11 cellular contexts compared by ENCODE assay signal in the genomic region with DNA sequence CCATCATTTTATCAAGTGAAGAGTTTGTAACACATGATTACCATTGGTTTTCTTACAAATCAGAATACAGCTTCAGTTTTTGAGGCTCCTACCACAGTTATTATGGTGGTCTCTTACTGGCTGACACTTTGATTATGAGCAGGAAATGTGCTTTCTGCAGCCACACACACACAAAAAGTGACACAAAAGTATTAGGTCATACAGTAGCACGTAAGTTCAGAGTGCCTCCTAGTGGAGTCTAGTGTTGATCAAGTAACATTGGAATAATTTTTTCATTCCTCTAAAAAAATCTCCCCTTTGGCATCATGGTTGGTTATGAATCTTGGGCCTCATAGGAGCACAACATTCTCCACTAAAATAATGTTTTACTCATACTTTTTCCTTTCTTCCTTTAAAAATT. TPM values are rescaled to one million over a fixed set of nuclear protein-coding genes. Genes with fewer than 3 reads are reported as not detected.
A peak's percentile ranks its signal among the peaks of the same experiment; 100 is the strongest.
DNase-seq lines count a peak whose midpoint lies in the region; TF ChIP-seq lines count a peak whose summit lies in the region.
"Had no signal": no experiment of that assay in that cellular context is flagged by ENCODE, and none has a peak within 500 bp of the region (broad histone marks: within the 10 kb centered on the region; RNA-seq: fewer than 3 reads in every experiment).

No MANE protein-coding gene starts in this region.

- TF ChIP-seq CTCF in cardiac fibroblast (IDR thresholded peaks at IDR 0.05; ENCODE audit: low read depth, low read length) = peak; percentile 44
- peak; percentile 29 for TF ChIP-seq CTCF in osteocyte (IDR thresholded peaks at IDR 0.05)
- TF ChIP-seq CTCF in esophagus muscularis mucosa (IDR thresholded peaks at IDR 0.05) = no peak

- H3K4me3 ChIP-seq in cardiac fibroblast (replicated peaks in 1 of 2; ENCODE audit: low read depth in 2 of 2, low read length in 2 of 2) (no peak overlapping the region), esophagus muscularis mucosa (no peak overlapping the region)
- H3K4me3 ChIP-seq: BLaER1 treated with 17β-estradiol and CSF1 and Interleukin-3, amounts not matched to agents 10 nM and 100 nM had no signal

- H3K27ac Mint-ChIP-seq in osteocyte (ENCODE audit: unreplicated experiment) = no peak overlapping the region
- H3K27ac Mint-ChIP-seq: activated naive CD8-positive, alpha-beta T cell had no signal

- no peaks in the 10 kb centered on the region for H3K36me3 ChIP-seq in esophagus muscularis mucosa
- H3K36me3 ChIP-seq: BLaER1 treated with 17β-estradiol and CSF1 and Interleukin-3, amounts not matched to agents 10 nM and 100 nM had no signal

- peaks cover 27% of the 10 kb centered on the region for H3K4me1 Mint-ChIP-seq in osteocyte (ENCODE audit: unreplicated experiment)

- H3K4me3 Mint-ChIP-seq in osteocyte (ENCODE audit: unreplicated experiment) = no peak overlapping the region
- H3K4me3 Mint-ChIP-seq: activated naive CD8-positive, alpha-beta T cell had no signal

- no peak overlapping the region for H3K27ac ChIP-seq in esophagus muscularis mucosa (replicated peaks in 1 of 4)
- H3K27ac ChIP-seq: BLaER1 treated with 17β-estradiol and CSF1 and Interleukin-3, amounts not matched to agents 10 nM and 100 nM had no signal

- no peaks in the 10 kb centered on the region for H3K9me3 Mint-ChIP-seq in osteocyte (ENCODE audit: unreplicated experiment)

- peaks cover 9 to 51% (median 25%) of the 10 kb centered on the region in 4 donors for H3K4me1 ChIP-seq in esophagus muscularis mucosa

- no peaks in the 10 kb centered on the region for H3K36me3 Mint-ChIP-seq in osteocyte (ENCODE audit: unreplicated experiment)
- H3K36me3 Mint-ChIP-seq: activated naive CD8-positive, alpha-beta T cell had no signal

- no peaks in the 10 kb centered on the region for H3K27me3 ChIP-seq in esophagus muscularis mucosa
- H3K27me3 ChIP-seq: BLaER1 treated with 17β-estradiol and CSF1 and Interleukin-3, amounts not matched to agents 10 nM and 100 nM had no signal

- peak; percentile 32 for DNase-seq in SIG-M5 treated with dmso at 0.1 percent for 504 hours (lab: John Stamatoyannopoulos, UW; ENCODE audit: unreplicated experiment)
- no peak for DNase-seq in SIG-M5 (lab: John Stamatoyannopoulos, UW)
- DNase-seq in NAMALWA (ENCODE audit: low spot score) = peak; percentile 24
- DNase-seq in cardiac fibroblast (ENCODE audit: low read depth in 2 of 2) = peak; percentile 19 to 63
- no peak for DNase-seq in osteocyte (ENCODE audit: extremely low spot score, unreplicated experiment)
- no peak for DNase-seq in DMS79 treated with DMSO at 0.1 percent for 48 hours (lab: John Stamatoyannopoulos, UW)
- no peak for DNase-seq in esophagus muscularis mucosa (ENCODE audit: extremely low spot score)
- no peak for DNase-seq in dedifferentiated amniotic fluid mesenchymal stem cell (ENCODE audit: extremely low spot score)
- DNase-seq: stimulated activated CD4-positive, alpha-beta T cell treated with anti-CD3 and anti-CD28 coated beads, Interleukin-4, amount 100 ng/mL, for 4 hours had no signal

- no peaks in the 10 kb centered on the region for H3K9me3 ChIP-seq in esophagus muscularis mucosa
- H3K9me3 ChIP-seq: BLaER1 treated with 17β-estradiol and CSF1 and Interleukin-3, amounts not matched to agents 10 nM and 100 nM had no signal

- no peak for TF ChIP-seq POLR2A in esophagus muscularis mucosa (IDR thresholded peaks at IDR 0.05; ENCODE audit: low read depth)

- intact Hi-C loops in esophagus muscularis mucosa (cut with DNase I) = no loop called here

- no peaks in the 10 kb centered on the region for H3K27me3 Mint-ChIP-seq in osteocyte (ENCODE audit: unreplicated experiment)
- H3K27me3 Mint-ChIP-seq: activated naive CD8-positive, alpha-beta T cell had no signal

- TF ChIP-seq EP300 in esophagus muscularis mucosa (IDR thresholded peaks at IDR 0.05) = no peak

- WGBS in esophagus muscularis mucosa = 96% methylated on average over 1 of the region's 1 CpG

RNA-seq across cellular contexts. Expression of gene PAM, which starts 37.6 kb away (rescaled TPM):
- total RNA-seq in osteocyte (267 and 289 TPM in 2 replicates), esophagus muscularis mucosa (100 to 1,000 TPM; 212 to 250 (median 227) TPM)

Comparison
In these comparisons a context has a peak if more than half of its experiments do, and no peak if none do; other contexts are left out.
1. DNase-seq: peak in SIG-M5 treated with dmso at 0.1 percent for 504 hours (single experiment), NAMALWA (single experiment) and cardiac fibroblast (2 of 2); none in SIG-M5 (single experiment), osteocyte (single experiment), DMS79 treated with DMSO at 0.1 percent for 48 hours (single experiment), esophagus muscularis mucosa (single experiment) and dedifferentiated amniotic fluid mesenchymal stem cell (single experiment).
2. CTCF ChIP-seq: peak in cardiac fibroblast (single experiment) and osteocyte (single experiment); none in esophagus muscularis mucosa (0 of 3).